Comparison of ENCODE assay signal across 1 cellular context in genomic region chr4:2634014-2634413, GRCh38.
TF ChIP-seq lines count a peak whose summit lies in the region.

No MANE protein-coding gene starts in this region.

TF ChIP-seq in IMR-90, 13 proteins besides CTCF, POLR2A, EP300 and RAD21:
- TF ChIP-seq ELK1 (IDR thresholded peaks at IDR 0.05; ENCODE audit: borderline replicate concordance, low read depth, low read length): no peak
- TF ChIP-seq RCOR1 (IDR thresholded peaks at IDR 0.05; ENCODE audit: insufficient replicate concordance, low read length): no peak
- no peak for TF ChIP-seq NFE2L2 (IDR thresholded peaks at IDR 0.05; ENCODE audit: low read depth, low read length)
- no peak for TF ChIP-seq MXI1 (IDR thresholded peaks at IDR 0.05; ENCODE audit: borderline replicate concordance, low read depth, low read length)
- TF ChIP-seq USF2 (IDR thresholded peaks at IDR 0.05; ENCODE audit: low read depth, low read length): no peak
- TF ChIP-seq MAZ (IDR thresholded peaks at IDR 0.05; ENCODE audit: borderline replicate concordance, low read depth, low read length): no peak
- no peak for TF ChIP-seq CHD1 (IDR thresholded peaks at IDR 0.05; ENCODE audit: low read depth, low read length)
- no peak for TF ChIP-seq CEBPB (IDR thresholded peaks at IDR 0.05; ENCODE audit: low read depth, low read length)
- no peak for TF ChIP-seq FOS (IDR thresholded peaks at IDR 0.05; ENCODE audit: low read depth, low read length)
- TF ChIP-seq RFX5 (IDR thresholded peaks at IDR 0.05; ENCODE audit: low read depth, low read length): no peak
- TF ChIP-seq BHLHE40 (IDR thresholded peaks at IDR 0.05; ENCODE audit: low read depth, low read length): no peak
- TF ChIP-seq SMC3 (IDR thresholded peaks at IDR 0.05; ENCODE audit: low read depth, low read length): no peak
- no peak for TF ChIP-seq MAFK (IDR thresholded peaks at IDR 0.05; ENCODE audit: low read depth, low read length)
